In genomic region chr11:73324116-73324515, GRCh38 we compare ENCODE assay signal across 13 cellular contexts. TPM values are rescaled to one million over a fixed set of nuclear protein-coding genes. Genes with fewer than 3 reads are reported as not detected.
DNase-seq lines count a peak whose midpoint lies in the region; ATAC-seq and TF ChIP-seq lines count a peak whose summit lies in the region.
"Had no signal": no experiment of that assay in that cellular context is flagged by ENCODE, and none has a peak within 500 bp of the region (broad histone marks: within the 10 kb centered on the region; RNA-seq: fewer than 3 reads in every experiment).

No MANE protein-coding gene starts in this region.

- no peaks in the 10 kb centered on the region for H3K27me3 ChIP-seq in A673 (replicated peaks; ENCODE audit: insufficient read depth, low read depth, low read length, poor library complexity)
- peaks cover 13% of the 10 kb centered on the region for H3K27me3 ChIP-seq in iPS-15b (ENCODE audit: control insufficient read depth, insufficient read depth, low read length)
- H3K27me3 ChIP-seq in psoas muscle (ENCODE audit: insufficient read depth in 3 of 3, low read length in 2 of 3), result no peaks in the 10 kb centered on the region
- H3K27me3 ChIP-seq: foreskin keratinocyte had no signal

- intact Hi-C loops in A673 (cut with micrococcal nuclease; ENCODE audit: unreplicated experiment) (no loop called here), psoas muscle (cut with DNase I) (no loop called here)

- no peak overlapping the region for H3K4me3 ChIP-seq in A673 (ENCODE audit: low read depth, low read length, poor library complexity, severe bottlenecking)
- H3K4me3 ChIP-seq in iPS-15b (ENCODE audit: low read depth, low read length), result peak overlapping the region; percentile 13
- no peak overlapping the region for H3K4me3 ChIP-seq in psoas muscle
- H3K4me3 ChIP-seq: K562 had no signal

- no peak for TF ChIP-seq CTCF in A673 (conservative IDR thresholded peaks at IDR 0.05; ENCODE audit: low read depth, low read length)
- no peak for TF ChIP-seq CTCF in WTC11 (IDR thresholded peaks at IDR 0.05)
- TF ChIP-seq CTCF in psoas muscle (IDR thresholded peaks at IDR 0.05), result no peak

- 70 to 78% (median 77%) methylated on average over 9 of the region's 9 CpGs for WGBS in psoas muscle, 3 donors

- peak overlapping the region; percentile 12 for H3K9ac ChIP-seq in iPS-15b (ENCODE audit: low read depth, low read length)

- peaks cover 36% of the 10 kb centered on the region for H3K4me1 ChIP-seq in A673 (ENCODE audit: insufficient read depth, low read length, poor library complexity, severe bottlenecking)
- peaks cover 14% of the 10 kb centered on the region for H3K4me1 ChIP-seq in iPS-15b (ENCODE audit: control insufficient read depth, insufficient read depth, low read length)
- peaks cover 19% of the 10 kb centered on the region for H3K4me1 ChIP-seq in psoas muscle
- H3K4me1 ChIP-seq: foreskin keratinocyte had no signal

- no peaks in the 10 kb centered on the region for H3K9me3 ChIP-seq in A673 (ENCODE audit: low read depth, low read length, poor library complexity, severe bottlenecking)
- no peaks in the 10 kb centered on the region for H3K9me3 ChIP-seq in iPS-15b (ENCODE audit: control insufficient read depth, insufficient read depth, low read length)
- no peaks in the 10 kb centered on the region for H3K9me3 ChIP-seq in psoas muscle

- ATAC-seq in WTC11, result peak; percentile 21
- no peak for ATAC-seq in psoas muscle
- no peak for ATAC-seq in HG03045 (IDR thresholded peaks at IDR 0.05; ENCODE audit: unreplicated experiment)
- no peak for ATAC-seq in GM21576 (IDR thresholded peaks at IDR 0.05; ENCODE audit: unreplicated experiment)
- ATAC-seq: foreskin keratinocyte had no signal

- no peaks in the 10 kb centered on the region for H3K36me3 ChIP-seq in A673 (ENCODE audit: insufficient read depth, low read length, poor library complexity, severe bottlenecking)
- H3K36me3 ChIP-seq in iPS-15b (ENCODE audit: control insufficient read depth, insufficient read depth, low read length), result peaks cover 4% of the 10 kb centered on the region
- H3K36me3 ChIP-seq in psoas muscle (ENCODE audit: insufficient read depth in 1 of 2, low read depth in 1 of 2), result no peaks in the 10 kb centered on the region

- H3K9me3 Mint-ChIP-seq in WTC11, result no peaks in the 10 kb centered on the region

- CTCF ChIA-PET in A673 (lab: Charles Lee), result no interaction called here
- CTCF ChIA-PET in WTC11 (lab: Charles Lee), result interaction anchor here (0.9 to 5.1 kb wide), 13 partner anchors 10 to 87 kb away, joined by 3 to 49 read pairs (median 9); partner anchors contain the start of gene ARHGEF17

- POLR2A ChIA-PET in A673 (lab: Charles Lee; ENCODE audit: low non-redundant PET), result no interaction called here
- POLR2A ChIA-PET in WTC11 (lab: Charles Lee), result interaction anchor here (1.5 to 2.1 kb wide), 2 partner anchors 15 to 17 kb away, joined by 5 to 7 read pairs; partner anchors contain the start of gene ARHGEF17

- H3K27ac ChIP-seq in A673 (ENCODE audit: low read depth, low read length, poor library complexity, severe bottlenecking) (peak overlapping the region; percentile 59), psoas muscle (peak overlapping the region; percentile 53)
- H3K27ac ChIP-seq: foreskin keratinocyte had no signal

- no peak overlapping the region for H3K27ac Mint-ChIP-seq in WTC11

- no peaks in the 10 kb centered on the region for H3K36me3 Mint-ChIP-seq in WTC11

- no peak overlapping the region for H3K4me3 Mint-ChIP-seq in WTC11

- peaks cover 14% of the 10 kb centered on the region for H3K27me3 Mint-ChIP-seq in WTC11 (ENCODE audit: low read depth)

- DNase-seq in A673 (ENCODE audit: low spot score) (no peak), WTC11 (ENCODE audit: low spot score) (no peak), psoas muscle (peak in 1 of 2 donors; percentile 35), dedifferentiated amniotic fluid mesenchymal stem cell (ENCODE audit: extremely low spot score) (no peak), NCI-H510A (lab: John Stamatoyannopoulos, UW) (no peak)
- DNase-seq: foreskin keratinocyte; NCI-H2029 treated with DMSO at 0.1 percent for 48 hours; OCI-M1; stimulated activated CD4-positive, alpha-beta T cell treated with anti-CD3 and anti-CD28 coated beads, Interleukin-4, amount 100 ng/mL, for 1 hour had no signal

- H3K4me1 Mint-ChIP-seq in WTC11, result peaks cover 42% of the 10 kb centered on the region

- BruUV-seq in A673 (replicated peaks; lab: Mats Ljungman, UMichigan), result no TSS peak

TF ChIP-seq in WTC11, 78 proteins besides CTCF, POLR2A, EP300 and RAD21:
- TF ChIP-seq PRRX2 (CRISPR knock-in tag; IDR thresholded peaks at IDR 0.05), result no peak
TF ChIP-seq in WTC11: peak in this region for 0.

RNA-seq across cellular contexts. Expression of gene ARHGEF17, which starts 16.0 kb away (rescaled TPM):
- total RNA-seq in A673 (2021), result 24.0 and 32.0 TPM in 2 replicates
- 16.5 to 18.2 TPM (median 16.9 TPM) in 3 replicates for total RNA-seq in WTC11 (2021)
- total RNA-seq in psoas muscle, result 10 to 100 TPM; 10.8 to 38.4 (median 15.5) TPM
- polyA plus RNA-seq in psoas muscle, result 1 to 10 TPM; 5.7 to 7.9 (median 6.9) TPM

RNA-seq across cellular contexts. Expression of gene P2RY6, which starts 52.0 kb away (rescaled TPM):
- total RNA-seq in A673 (2021), result 0.43 TPM in 1 of 2 replicates, not detected in the other
- 0.11 to 0.16 TPM in 2 of 3 replicates, not detected in the other for total RNA-seq in WTC11 (2021)
- total RNA-seq in psoas muscle, result 1 to 10 TPM in 3 of 4 donors, under 1 TPM in 1; 0.96 to 2.5 (median 1.5) TPM
- polyA plus RNA-seq in psoas muscle, result 1 to 10 TPM in 2 of 3 donors, under 1 TPM in 1; 0.59 to 1.6 (median 1.2) TPM
- total RNA-seq: foreskin keratinocyte, K562 had no signal
- polyA plus RNA-seq: foreskin keratinocyte, K562 had no signal

RNA-seq across cellular contexts. Expression of gene RELT, which starts 52.1 kb away (rescaled TPM):
- total RNA-seq in A673 (2021) (16.2 and 20.9 TPM in 2 replicates), WTC11 (2021) (5.7 to 6.7 TPM (median 5.9 TPM) in 3 replicates), psoas muscle (10 to 100 TPM in 3 of 4 donors, 1 to 10 TPM in 1; 9.0 to 33.0 (median 17.2) TPM)
- polyA plus RNA-seq in psoas muscle, result 10 to 100 TPM in 2 of 3 donors, 1 to 10 TPM in 1; 4.9 to 15.8 (median 15.5) TPM
